In the genomic region with DNA sequence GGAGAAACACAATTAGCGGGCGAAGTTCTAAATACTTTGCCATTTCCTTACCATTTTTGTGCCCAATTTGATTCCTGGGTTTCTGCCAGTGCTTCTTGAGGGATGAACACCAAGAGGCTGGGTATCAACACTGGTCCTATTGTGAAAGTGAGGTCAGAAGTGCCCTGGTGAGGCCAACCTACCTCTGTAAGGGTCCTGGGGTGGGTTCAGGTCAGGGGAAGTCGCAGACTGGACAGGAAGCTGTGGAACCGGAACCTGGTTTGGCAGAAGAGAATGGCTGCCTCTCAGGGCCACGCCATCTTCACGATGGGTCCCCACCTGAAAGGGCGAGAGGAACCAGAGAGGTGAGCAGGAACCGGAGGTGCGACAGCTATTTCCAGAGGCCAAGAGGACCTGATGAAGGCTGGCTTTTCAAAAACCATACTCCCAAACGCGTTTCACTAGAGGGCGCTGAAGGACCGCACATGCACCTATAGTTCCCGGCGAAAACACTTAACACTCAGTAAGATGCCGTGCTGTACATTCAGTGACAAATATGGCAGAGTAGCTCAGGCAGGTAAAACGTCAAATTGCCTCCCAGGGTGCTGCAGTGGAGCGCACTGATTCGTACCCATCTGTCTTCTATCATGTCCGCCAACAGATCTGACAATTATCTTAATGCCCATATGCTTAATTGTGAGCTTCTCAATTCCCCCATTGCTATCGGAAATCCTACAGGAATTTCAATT, we compare ENCODE assay signal across 8 cellular contexts.
A peak's percentile ranks its signal among the peaks of the same experiment; 100 is the strongest.
DNase-seq lines count a peak whose midpoint lies in the region; ATAC-seq, FAIRE-seq and TF ChIP-seq lines count a peak whose summit lies in the region.

No MANE protein-coding gene starts in this region.

- no peak overlapping the region for H3K4me3 ChIP-seq in H1 (ENCODE audit: extremely low read depth in 1 of 4, insufficient read depth in 2 of 4, low read depth in 3 of 4, low read length in 4 of 4)
- no peak overlapping the region for H3K4me3 ChIP-seq in mesendoderm (ENCODE audit: low read length)

- H3K36me3 ChIP-seq in H1 (ENCODE audit: control insufficient read depth in 2 of 4, insufficient read depth in 4 of 4, low read length in 3 of 4) (peaks cover 5 to 36% (median 26%) of the 10 kb centered on the region in 4 experiments; a peak in 5 of 8 replicates), mesendoderm (ENCODE audit: control insufficient read depth, insufficient read depth, low read length) (peaks cover 2% of the 10 kb centered on the region)

- H3K4me2 ChIP-seq in H1 (ENCODE audit: insufficient read depth in 1 of 2, low read depth in 2 of 2, low read length in 2 of 2) (peak overlapping the region in 1 of 2 experiments; percentile 23; a peak in 1 of 4 replicates), mesendoderm (ENCODE audit: low read length) (no peak overlapping the region)

- H3K27me3 ChIP-seq in H1 (replicated peaks in 1 of 4; ENCODE audit: control insufficient read depth in 3 of 4, extremely low read depth in 1 of 4, insufficient read depth in 3 of 4, low read length in 3 of 4) (peaks cover 0 to 1% (median 0%) of the 10 kb centered on the region in 4 experiments; a peak in 1 of 7 replicates), mesendoderm (ENCODE audit: insufficient read depth, low read length, poor library complexity) (no peaks in the 10 kb centered on the region)

- H3K23me2 ChIP-seq in H1 (ENCODE audit: low read depth, low read length) = no peaks in the 10 kb centered on the region

- WGBS in H1 (ENCODE audit: extremely low coverage in 1 of 2, insufficient coverage in 1 of 2, insufficient read length in 1 of 2, insufficient replicate concordance in 2 of 2, low coverage in 1 of 2, low lambda C conversion rate in 2 of 2, missing lambda C conversion rate in 1 of 2), 2 experiments = 44% methylated on average over 21 of the region's 21 CpGs; no CpG with 5 or more reads in 1 of the 2 experiments
- no CpG with 5 or more reads among the region's 21 CpGs for WGBS in mesendoderm (ENCODE audit: extremely low coverage, insufficient coverage, low lambda C conversion rate)

- H3K9me3 ChIP-seq in H1 (ENCODE audit: insufficient read depth in 2 of 2, low read depth in 1 of 2, low read length in 1 of 2) = no peaks in the 10 kb centered on the region

- TF ChIP-seq CTCF in C4-2B (conservative IDR thresholded peaks at IDR 0.05) = peak; percentile 83
- peak; percentile 73 to 91 (median 78) for TF ChIP-seq CTCF in H1 (IDR thresholded peaks at IDR 0.05; ENCODE audit: control extremely low read depth in 1 of 3, insufficient read depth in 1 of 3, low read depth in 1 of 3, low read length in 3 of 3)

- no peak overlapping the region for H3K4me3 Mint-ChIP-seq in activated CD4-positive, alpha-beta T cell treated with anti-CD3 and anti-CD28 coated beads, Interleukin-2, amount 10 ng/mL, durations not matched to agents 24 days and 14 days

- H3K27ac Mint-ChIP-seq in activated CD4-positive, alpha-beta T cell treated with anti-CD3 and anti-CD28 coated beads, Interleukin-2, amount 10 ng/mL, durations not matched to agents 24 days and 14 days = no peak overlapping the region

- H2BK5ac ChIP-seq in H1 (ENCODE audit: low read depth, low read length) (no peak overlapping the region), mesendoderm (ENCODE audit: low read length) (no peak overlapping the region)

- ATAC-seq in GM19395 (IDR thresholded peaks at IDR 0.05; ENCODE audit: unreplicated experiment) (peak; percentile 72), HG03442 (IDR thresholded peaks at IDR 0.05; ENCODE audit: unreplicated experiment) (peak; percentile 66)

- H3K23ac ChIP-seq in H1 (ENCODE audit: insufficient read length) = no peak overlapping the region
- no peak overlapping the region for H3K23ac ChIP-seq in mesendoderm (ENCODE audit: low read length)

- no peak overlapping the region for H4K91ac ChIP-seq in H1 (replicated peaks; ENCODE audit: insufficient read length, low read length)

- H4K8ac ChIP-seq in H1 (ENCODE audit: extremely low read depth, insufficient read depth, low read length) = no peak overlapping the region
- H4K8ac ChIP-seq in mesendoderm (ENCODE audit: low read depth, low read length) = no peak overlapping the region

- no peak overlapping the region for H3K14ac ChIP-seq in H1 (ENCODE audit: insufficient read length)

- peak; percentile 75 to 87 for DNase-seq in NCI-H446 (lab: John Stamatoyannopoulos, UW)
- peak; percentile 87 for DNase-seq in activated CD4-positive, alpha-beta T cell treated with anti-CD3 and anti-CD28 coated beads, Interleukin-2, amount 10 ng/mL, durations not matched to agents 24 days and 14 days
- peak; percentile 63 to 87 for DNase-seq in H1 (ENCODE audit: low read depth in 1 of 2, low spot score in 2 of 2)
- DNase-seq in mesendoderm = peak; percentile 87
- DNase-seq in stimulated activated CD8-positive, alpha-beta memory T cell treated with anti-CD3 and anti-CD28 coated beads, Interleukin-4, amount 100 ng/mL, for 4 hours (ENCODE audit: low read depth in 2 of 2, low spot score in 1 of 2) = peak; percentile 1 to 2

- no peaks in the 10 kb centered on the region for H3K27me3 Mint-ChIP-seq in activated CD4-positive, alpha-beta T cell treated with anti-CD3 and anti-CD28 coated beads, Interleukin-2, amount 10 ng/mL, durations not matched to agents 24 days and 14 days

- H2BK120ac ChIP-seq in H1 (replicated peaks; ENCODE audit: low read depth, low read length) (no peak overlapping the region), mesendoderm (ENCODE audit: low read depth, low read length) (no peak overlapping the region)

- H3K27ac ChIP-seq in C4-2B = no peak overlapping the region
- no peak overlapping the region for H3K27ac ChIP-seq in H1 (ENCODE audit: low read depth, low read length)
- no peak overlapping the region for H3K27ac ChIP-seq in mesendoderm (ENCODE audit: low read depth, low read length)

- H3K4ac ChIP-seq in H1 (replicated peaks; ENCODE audit: insufficient read length, low read depth, low read length) (no peak overlapping the region), mesendoderm (ENCODE audit: low read depth, low read length) (no peak overlapping the region)

- TF ChIP-seq POLR2A in H1 (IDR thresholded peaks at IDR 0.05; ENCODE audit: control extremely low read depth in 1 of 2, low read depth in 2 of 2, low read length in 2 of 2) = no peak

- H3K9ac ChIP-seq in H1 (replicated peaks in 1 of 4; ENCODE audit: extremely low read depth in 1 of 4, low read depth in 3 of 4, low read length in 3 of 4) (no peak overlapping the region), mesendoderm (ENCODE audit: low read length) (no peak overlapping the region)

- H4K5ac ChIP-seq in H1 (ENCODE audit: insufficient read length, low read depth, low read length) (no peak overlapping the region), mesendoderm (ENCODE audit: low read length) (no peak overlapping the region)

- H3K18ac ChIP-seq in H1 (ENCODE audit: extremely low read depth, low read length) (no peak overlapping the region), mesendoderm (ENCODE audit: low read length) (no peak overlapping the region)

- POLR2A ChIA-PET in H1 (lab: Charles Lee; ENCODE audit: partially characterized antibody) = interaction anchor here (0.5 kb wide), 1 partner anchor 440 kb away, joined by 3 read pairs; no protein-coding TSS in a partner anchor

- H3K79me1 ChIP-seq in H1 (ENCODE audit: low read depth, low read length) = no peaks in the 10 kb centered on the region
- H3K79me1 ChIP-seq in mesendoderm (ENCODE audit: low read length) = no peaks in the 10 kb centered on the region

- no peaks in the 10 kb centered on the region for H3K9me3 Mint-ChIP-seq in activated CD4-positive, alpha-beta T cell treated with anti-CD3 and anti-CD28 coated beads, Interleukin-2, amount 10 ng/mL, durations not matched to agents 24 days and 14 days

- H3K4me1 Mint-ChIP-seq in activated CD4-positive, alpha-beta T cell treated with anti-CD3 and anti-CD28 coated beads, Interleukin-2, amount 10 ng/mL, durations not matched to agents 24 days and 14 days = peaks cover 2% of the 10 kb centered on the region

- H3K4me1 ChIP-seq in H1 (replicated peaks in 1 of 4; ENCODE audit: control insufficient read depth in 3 of 4, insufficient read depth in 4 of 4, low read length in 3 of 4) (no peaks in the 10 kb centered on the region), mesendoderm (ENCODE audit: control insufficient read depth, low read depth, low read length) (no peaks in the 10 kb centered on the region)

- CTCF ChIA-PET in H1 (lab: Charles Lee; ENCODE audit: partially characterized antibody) = interaction anchor here (0.6 to 3.4 kb wide), 79 partner anchors 10 to 1440 kb away, joined by 3 to 30 read pairs (median 4); no protein-coding TSS in a partner anchor

- H4K20me1 ChIP-seq in H1 (replicated peaks in 1 of 2; ENCODE audit: control insufficient read depth in 1 of 2, insufficient read depth in 2 of 2, low read length in 2 of 2) = no peaks in the 10 kb centered on the region

- no peak overlapping the region for H2BK15ac ChIP-seq in H1 (ENCODE audit: low read length)
- H2BK15ac ChIP-seq in mesendoderm (replicated peaks; ENCODE audit: low read depth) = no peak overlapping the region

- no peak overlapping the region for H2BK20ac ChIP-seq in H1 (ENCODE audit: low read length)

- H3K56ac ChIP-seq in H1 (replicated peaks; ENCODE audit: insufficient read length, low read depth, low read length) = no peak overlapping the region
- H3K56ac ChIP-seq in mesendoderm (ENCODE audit: low read length) = no peak overlapping the region

- TF ChIP-seq EP300 in H1 (IDR thresholded peaks at IDR 0.05; ENCODE audit: borderline replicate concordance in 1 of 2, low read depth in 2 of 2, low read length in 2 of 2) = no peak

- H2AFZ ChIP-seq in H1 (ENCODE audit: low read length) = no peak overlapping the region

- H2AK5ac ChIP-seq in H1 (ENCODE audit: low read depth, low read length) = no peak overlapping the region
- H2AK5ac ChIP-seq in mesendoderm (ENCODE audit: low read length) = no peak overlapping the region

- H2BK12ac ChIP-seq in H1 (ENCODE audit: low read depth, low read length) = no peak overlapping the region

- H3K79me2 ChIP-seq in H1 (ENCODE audit: control insufficient read depth in 1 of 2, insufficient read depth in 2 of 2, low read length in 2 of 2) (no peaks in the 10 kb centered on the region), mesendoderm (ENCODE audit: control insufficient read depth, insufficient read depth, low read length) (no peaks in the 10 kb centered on the region)

- FAIRE-seq in H1 (lab: Jason Lieb, UNC) = peak; percentile 94

- TF ChIP-seq RAD21 in H1 (IDR thresholded peaks at IDR 0.05 in 1 of 2, conservative IDR thresholded peaks at IDR 0.05 in 1 of 2; ENCODE audit: low read depth in 2 of 2, low read length in 2 of 2) = peak; percentile 96 to 97

- H3K36me3 Mint-ChIP-seq in activated CD4-positive, alpha-beta T cell treated with anti-CD3 and anti-CD28 coated beads, Interleukin-2, amount 10 ng/mL, durations not matched to agents 24 days and 14 days (ENCODE audit: low read depth) = no peaks in the 10 kb centered on the region

- intact Hi-C loops in activated CD4-positive, alpha-beta T cell treated with anti-CD3 and anti-CD28 coated beads, Interleukin-2, amount 10 ng/mL, durations not matched to agents 24 days and 14 days (cut with micrococcal nuclease) = loop anchor here (1.0 to 10.0 kb wide), 3 partner anchors 41 to 1342 kb away; no protein-coding TSS in a partner anchor

TF ChIP-seq in H1, 55 proteins besides CTCF, POLR2A, EP300 and RAD21 (continues in another document):
- TF ChIP-seq YY1 (IDR thresholded peaks at IDR 0.05; ENCODE audit: low read depth, low read length) = 0 out of 2 replicates have a peak, but pooled peaks have one; percentile 47
- no peak for TF ChIP-seq TEAD4 (IDR thresholded peaks at IDR 0.05; ENCODE audit: low read depth, low read length)

Comparison
In these comparisons a context has a peak if more than half of its experiments do, and no peak if none do; other contexts are left out.
1. DNase-seq: peak in every context shown above with its lines; median percentile 87 in activated CD4-positive, alpha-beta T cell treated with anti-CD3 and anti-CD28 coated beads, Interleukin-2, amount 10 ng/mL, durations not matched to agents 24 days and 14 days; 87 in mesendoderm; 81 in NCI-H446; 75 in H1; 2 in stimulated activated CD8-positive, alpha-beta memory T cell treated with anti-CD3 and anti-CD28 coated beads, Interleukin-4, amount 100 ng/mL, for 4 hours.